In the genomic region with DNA sequence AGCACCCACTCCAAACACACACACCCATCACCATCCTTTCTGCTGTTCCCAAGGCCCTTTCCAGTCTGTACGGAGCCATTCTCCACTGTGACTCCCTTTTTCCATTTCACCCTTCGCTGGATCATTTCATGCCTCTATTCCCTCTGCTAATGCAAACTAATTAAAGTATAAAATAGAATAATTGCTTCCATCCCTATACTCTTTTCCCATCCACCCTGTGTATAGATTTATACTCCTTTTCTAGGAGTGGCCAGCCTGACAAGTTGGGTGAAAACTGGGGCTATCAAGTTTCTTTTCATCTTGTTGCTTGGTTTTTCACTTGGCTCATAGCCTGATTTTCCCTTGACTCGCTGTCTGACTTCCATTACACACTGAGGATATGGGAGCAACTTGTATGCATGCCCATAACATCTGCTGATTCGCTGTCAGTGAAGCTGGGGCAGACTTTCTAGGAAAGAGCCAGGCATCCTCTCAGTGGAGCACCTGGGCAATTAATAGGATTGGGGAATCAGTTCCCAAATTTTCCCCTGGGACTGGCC, we compare ENCODE assay signal across 19 cellular contexts.
DNase-seq lines count a peak whose midpoint lies in the region; ATAC-seq and TF ChIP-seq lines count a peak whose summit lies in the region.
"Had no signal": no experiment of that assay in that cellular context is flagged by ENCODE, and none has a peak within 500 bp of the region (broad histone marks: within the 10 kb centered on the region; RNA-seq: fewer than 3 reads in every experiment).

No MANE protein-coding gene starts in this region.

- H3K4me3 Mint-ChIP-seq in stimulated activated naive CD8-positive, alpha-beta T cell treated with anti-CD3 and anti-CD28 coated beads, Interleukin-15, amount 100 ng/mL, for 72 hours: no peak overlapping the region
- H3K4me3 Mint-ChIP-seq: activated CD8-positive, alpha-beta T cell treated with anti-CD3 and anti-CD28 coated beads for 36 hours; endodermal cell; neural crest cell; stimulated activated naive CD8-positive, alpha-beta T cell treated with anti-CD3 and anti-CD28 coated beads, Interleukin-15, Interleukin-2, amounts not matched to agents 100 ng/mL and 50 ng/mL, for 24 hours had no signal

- H3K9me2 ChIP-seq in SK-N-SH: no peaks in the 10 kb centered on the region

- H3K27me3 ChIP-seq in SK-N-SH (ENCODE audit: insufficient read depth): no peaks in the 10 kb centered on the region
- H3K27me3 ChIP-seq: heart right ventricle, left lung, sigmoid colon had no signal

- no peak for TF ChIP-seq RAD21 in SK-N-SH (IDR thresholded peaks at IDR 0.05; ENCODE audit: low read length)

- peaks cover 2% of the 10 kb centered on the region for H3K4me1 Mint-ChIP-seq in stimulated activated naive CD8-positive, alpha-beta T cell treated with anti-CD3 and anti-CD28 coated beads, Interleukin-15, amount 100 ng/mL, for 72 hours

- TF ChIP-seq CTCF in SK-N-SH (IDR thresholded peaks at IDR 0.05): no peak
- TF ChIP-seq CTCF in RWPE1 (conservative IDR thresholded peaks at IDR 0.05; ENCODE audit: low read depth): no peak

- ATAC-seq in stimulated activated naive CD8-positive, alpha-beta T cell treated with anti-CD3 and anti-CD28 coated beads, Interleukin-15, amount 100 ng/mL, for 72 hours: no peak
- ATAC-seq in HG02885 (IDR thresholded peaks at IDR 0.05; ENCODE audit: poor library complexity, unreplicated experiment) (no peak), HG03457 (IDR thresholded peaks at IDR 0.05; ENCODE audit: unreplicated experiment) (no peak)
- ATAC-seq: activated CD8-positive, alpha-beta T cell treated with anti-CD3 and anti-CD28 coated beads for 36 hours; heart right ventricle; K562; left lung had no signal

- H2AFZ ChIP-seq in SK-N-SH (ENCODE audit: low read depth): no peak overlapping the region

- H3F3A ChIP-seq in SK-N-SH (replicated peaks; ENCODE audit: insufficient read depth): no peaks in the 10 kb centered on the region

- H3K27ac Mint-ChIP-seq in stimulated activated naive CD8-positive, alpha-beta T cell treated with anti-CD3 and anti-CD28 coated beads, Interleukin-15, amount 100 ng/mL, for 72 hours: no peak overlapping the region
- H3K27ac Mint-ChIP-seq: activated CD8-positive, alpha-beta T cell treated with anti-CD3 and anti-CD28 coated beads for 36 hours; endodermal cell; stimulated activated naive CD8-positive, alpha-beta T cell treated with anti-CD3 and anti-CD28 coated beads, Interleukin-15, Interleukin-2, amounts not matched to agents 100 ng/mL and 50 ng/mL, for 24 hours had no signal

- H3K4me3 ChIP-seq in SK-N-SH (ENCODE audit: low read depth in 2 of 2, low read length in 1 of 2): no peak overlapping the region
- H3K4me3 ChIP-seq: heart right ventricle, K562, left lung, sigmoid colon had no signal

- peaks cover 22 to 27% of the 10 kb centered on the region in 2 experiments for H3K36me3 ChIP-seq in SK-N-SH (replicated peaks in 1 of 2; ENCODE audit: control insufficient read depth in 1 of 2, insufficient read depth in 2 of 2, low read length in 1 of 2)
- H3K36me3 ChIP-seq: sigmoid colon had no signal

- no peaks in the 10 kb centered on the region; the same call in none of the 2 replicates for H3K79me2 ChIP-seq in SK-N-SH (ENCODE audit: insufficient read depth)

- H3K9me3 Mint-ChIP-seq in stimulated activated naive CD8-positive, alpha-beta T cell treated with anti-CD3 and anti-CD28 coated beads, Interleukin-15, amount 100 ng/mL, for 72 hours: no peaks in the 10 kb centered on the region
- H3K9me3 Mint-ChIP-seq: activated CD8-positive, alpha-beta T cell treated with anti-CD3 and anti-CD28 coated beads for 36 hours; endodermal cell; neural crest cell; stimulated activated naive CD8-positive, alpha-beta T cell treated with anti-CD3 and anti-CD28 coated beads, Interleukin-15, Interleukin-2, amounts not matched to agents 100 ng/mL and 50 ng/mL, for 24 hours had no signal

- no peak overlapping the region for H3K4me2 ChIP-seq in SK-N-SH

- H3K9ac ChIP-seq in SK-N-SH: no peak overlapping the region

- no peaks in the 10 kb centered on the region for H3K9me3 ChIP-seq in SK-N-SH
- H3K9me3 ChIP-seq: heart right ventricle, left lung, sigmoid colon had no signal

- peak; percentile 22 for DNase-seq in Daoy (ENCODE audit: low read depth)
- peak; percentile 84 for DNase-seq in NCI-H1105 (lab: John Stamatoyannopoulos, UW)
- DNase-seq in SK-N-SH: no peak
- peak; percentile 89 for DNase-seq in left kidney (ENCODE audit: low read depth, low spot score)
- no peak for DNase-seq in stimulated activated naive CD8-positive, alpha-beta T cell treated with anti-CD3 and anti-CD28 coated beads, Interleukin-15, amount 100 ng/mL, for 72 hours
- no peak for DNase-seq in RWPE1 (ENCODE audit: low spot score)
- DNase-seq: activated CD8-positive, alpha-beta T cell treated with anti-CD3 and anti-CD28 coated beads for 36 hours; activated gamma-delta T cell; endodermal cell; heart right ventricle; left lung; NCI-H2081 treated with DMSO at 0.1 percent for 48 hours had no signal

- TF ChIP-seq EP300 in SK-N-SH (IDR thresholded peaks at IDR 0.05; ENCODE audit: borderline replicate concordance in 1 of 2, low read depth in 1 of 2, low read length in 1 of 2): no peak

- peaks cover under 1% of the 10 kb centered on the region for H3K27me3 Mint-ChIP-seq in stimulated activated naive CD8-positive, alpha-beta T cell treated with anti-CD3 and anti-CD28 coated beads, Interleukin-15, amount 100 ng/mL, for 72 hours
- H3K27me3 Mint-ChIP-seq: activated CD8-positive, alpha-beta T cell treated with anti-CD3 and anti-CD28 coated beads for 36 hours; stimulated activated naive CD8-positive, alpha-beta T cell treated with anti-CD3 and anti-CD28 coated beads, Interleukin-15, Interleukin-2, amounts not matched to agents 100 ng/mL and 50 ng/mL, for 24 hours had no signal

- POLR2A ChIA-PET in SK-N-SH (lab: Yijun Ruan, JAX) (no interaction called here), RWPE1 (lab: Yijun Ruan, JAX; ENCODE audit: low non-redundant PET) (no interaction called here)

- peaks cover 9 to 41% of the 10 kb centered on the region in 2 experiments; a peak in 2 of 4 replicates for H3K4me1 ChIP-seq in SK-N-SH (ENCODE audit: control insufficient read depth in 1 of 2, insufficient read depth in 2 of 2, low read depth in 1 of 2, low read length in 1 of 2)

- H4K20me1 ChIP-seq in SK-N-SH (ENCODE audit: insufficient read depth): no peaks in the 10 kb centered on the region

- peak overlapping the region; percentile 16 to 27; a peak in 3 of 4 replicates for H3K27ac ChIP-seq in SK-N-SH (ENCODE audit: low read depth in 2 of 2, low read length in 1 of 2)
- H3K27ac ChIP-seq in RWPE1: no peak overlapping the region
- H3K27ac ChIP-seq: C4-2B, left lung had no signal

- CTCF ChIA-PET in SK-N-SH (lab: Yijun Ruan, JAX): interaction anchor here (0.7 to 6.4 kb wide), 2 partner anchors 102 to 115 kb away, joined by 3 to 46 read pairs; no protein-coding TSS in a partner anchor
- CTCF ChIA-PET in RWPE1 (lab: Yijun Ruan, JAX): interaction anchor here (0.5 kb wide), 1 partner anchor 139 kb away, joined by 3 read pairs; no protein-coding TSS in a partner anchor

- 62% methylated on average over 4 of the region's 4 CpGs for WGBS in SK-N-SH (ENCODE audit: low lambda C conversion rate)

TF ChIP-seq in SK-N-SH, 30 proteins besides CTCF, POLR2A, EP300 and RAD21:
- peak; percentile 63; the same call in 1 of the 2 replicates for TF ChIP-seq NFIC (IDR thresholded peaks at IDR 0.05; ENCODE audit: borderline replicate concordance)
- TF ChIP-seq, protein P1, sequence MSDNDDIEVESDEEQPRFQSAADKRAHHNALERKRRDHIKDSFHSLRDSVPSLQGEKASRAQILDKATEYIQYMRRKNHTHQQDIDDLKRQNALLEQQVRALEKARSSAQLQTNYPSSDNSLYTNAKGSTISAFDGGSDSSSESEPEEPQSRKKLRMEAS (IDR thresholded peaks at IDR 0.05; ENCODE audit: low read depth): peak; percentile 46; the same call in 1 of the 2 replicates
- peak; percentile 77 for TF ChIP-seq TCF12 (IDR thresholded peaks at IDR 0.05)
- TF ChIP-seq RCOR1 (IDR thresholded peaks at IDR 0.05; ENCODE audit: low read length): no peak
- TF ChIP-seq POLR2AphosphoS5 (IDR thresholded peaks at IDR 0.05; ENCODE audit: low read depth, low read length): no peak

Comparison
In these comparisons a context has a peak if more than half of its experiments do, and no peak if none do; other contexts are left out.
1. DNase-seq: peak in Daoy (single experiment), NCI-H1105 (single experiment) and left kidney (single experiment); none in SK-N-SH (single experiment), stimulated activated naive CD8-positive, alpha-beta T cell treated with anti-CD3 and anti-CD28 coated beads, Interleukin-15, amount 100 ng/mL, for 72 hours (0 of 2) and RWPE1 (single experiment).